17 cellular contexts compared by ENCODE assay signal in genomic region chr10:75663947-75664664, GRCh38.
DNase-seq lines count a peak whose midpoint lies in the region; ATAC-seq and TF ChIP-seq lines count a peak whose summit lies in the region.
"Had no signal": no experiment of that assay in that cellular context is flagged by ENCODE, and none has a peak within 500 bp of the region (broad histone marks: within the 10 kb centered on the region; RNA-seq: fewer than 3 reads in every experiment).

No MANE protein-coding gene starts in this region.

- no peaks in the 10 kb centered on the region for H3K36me3 ChIP-seq in adrenal gland (replicated peaks in 1 of 2)
- no peaks in the 10 kb centered on the region for H3K36me3 ChIP-seq in fibroblast of lung (ENCODE audit: control insufficient read depth, insufficient read depth, low read length)
- no peaks in the 10 kb centered on the region for H3K36me3 ChIP-seq in lower lobe of right lung
- no peaks in the 10 kb centered on the region for H3K36me3 ChIP-seq in thyroid gland
- H3K36me3 ChIP-seq: BE2C, brain microvascular endothelial cell had no signal

- TF ChIP-seq POLR2A in adrenal gland (IDR thresholded peaks at IDR 0.05), result no peak
- TF ChIP-seq POLR2A in thyroid gland (IDR thresholded peaks at IDR 0.05), result no peak

- H4K20me1 ChIP-seq in fibroblast of lung (ENCODE audit: control insufficient read depth, extremely low read depth, insufficient read depth, low read length), result no peaks in the 10 kb centered on the region

- H3K27ac ChIP-seq in adrenal gland (peak overlapping the region in 3 of 5 donors; percentile 12 to 78 (median 62)), fibroblast of lung (ENCODE audit: insufficient read depth, low read length) (no peak overlapping the region), lower lobe of right lung (peak overlapping the region; percentile 15), thyroid gland (peak overlapping the region; percentile 40 to 76 (median 61))
- H3K27ac ChIP-seq: brain microvascular endothelial cell, SK-N-MC had no signal

- no peak overlapping the region for H2AFZ ChIP-seq in fibroblast of lung (ENCODE audit: low read length)

- H3K27me3 ChIP-seq in adrenal gland (no peaks in the 10 kb centered on the region), fibroblast of lung (ENCODE audit: control insufficient read depth, insufficient read depth, low read length) (peaks cover 2% of the 10 kb centered on the region), lower lobe of right lung (ENCODE audit: low read depth) (no peaks in the 10 kb centered on the region), thyroid gland (no peaks in the 10 kb centered on the region)
- H3K27me3 ChIP-seq: BE2C, brain microvascular endothelial cell had no signal

- H3K4me3 ChIP-seq in adrenal gland, result no peak overlapping the region
- H3K4me3 ChIP-seq in fibroblast of lung (replicated peaks in 1 of 4; ENCODE audit: control extremely low read depth in 1 of 4, insufficient read depth in 1 of 4, low read depth in 3 of 4, low read length in 4 of 4), result no peak overlapping the region
- H3K4me3 ChIP-seq in lower lobe of right lung, result no peak overlapping the region
- H3K4me3 ChIP-seq in thyroid gland (replicated peaks in 1 of 3), result no peak overlapping the region
- H3K4me3 ChIP-seq: SK-N-MC had no signal

- H3K9ac ChIP-seq in fibroblast of lung (ENCODE audit: insufficient read depth, low read length), result no peak overlapping the region

- no peak overlapping the region for H3K4me2 ChIP-seq in fibroblast of lung (ENCODE audit: extremely low read depth, insufficient read depth, low read length)

- H3K79me2 ChIP-seq in fibroblast of lung (ENCODE audit: control insufficient read depth, insufficient read depth, low read length), result no peaks in the 10 kb centered on the region

- H3K4me1 ChIP-seq in adrenal gland (replicated peaks in 1 of 2), result peaks cover 9 to 35% of the 10 kb centered on the region in 2 donors
- H3K4me1 ChIP-seq in fibroblast of lung (ENCODE audit: control insufficient read depth, extremely low read depth, insufficient read depth, low read length), result peaks cover 3% of the 10 kb centered on the region
- peaks cover 19% of the 10 kb centered on the region for H3K4me1 ChIP-seq in lower lobe of right lung
- H3K4me1 ChIP-seq in thyroid gland, result peaks cover 16 to 49% of the 10 kb centered on the region in 2 donors
- H3K4me1 ChIP-seq: BE2C had no signal

- whole genome bisulfite sequencing in adrenal gland, 4 donors, result 21 to 39% (median 37%) methylated on average over 3 of the region's 3 CpGs
- 16 to 23% methylated on average over 3 of the region's 3 CpGs for WGBS in thyroid gland, 2 donors

- ATAC-seq in lower lobe of right lung (peak; percentile 38 to 68), GM21737 (IDR thresholded peaks at IDR 0.05; ENCODE audit: unreplicated experiment) (no peak), GM18868 (IDR thresholded peaks at IDR 0.05; ENCODE audit: unreplicated experiment) (no peak)
- ATAC-seq: activated CD8-positive, alpha-beta T cell treated with anti-CD3 and anti-CD28 coated beads, Interleukin-2, amount 10 ng/mL, durations not matched to agents 7 days and 5 days; left colon; stimulated activated naive B cell treated with anti-CD40 and anti-IgM and Interleukin-4, amounts not matched to agents 10 μg/mL and 1 μg/mL and 100 μg/mL, for 72 hours had no signal

- H3K9me3 ChIP-seq in adrenal gland (replicated peaks in 1 of 3), result no peaks in the 10 kb centered on the region
- H3K9me3 ChIP-seq in fibroblast of lung (ENCODE audit: control insufficient read depth, insufficient read depth, low read depth, low read length), result no peaks in the 10 kb centered on the region
- H3K9me3 ChIP-seq in lower lobe of right lung, result no peaks in the 10 kb centered on the region
- no peaks in the 10 kb centered on the region for H3K9me3 ChIP-seq in thyroid gland
- H3K9me3 ChIP-seq: BE2C had no signal

- DNase-seq in adrenal gland, result peak in 5 of 7 donors; percentile 25 to 35 (median 31)
- DNase-seq in fibroblast of lung (ENCODE audit: low read depth in 2 of 2), result peak; percentile 43 to 49
- no peak for DNase-seq in lower lobe of right lung
- DNase-seq in thyroid gland, result peak; percentile 27 to 55
- no peak for DNase-seq in dermis blood vessel endothelial cell
- no peak for DNase-seq in ecto neural progenitor cell (ENCODE audit: low spot score)
- DNase-seq: activated CD8-positive, alpha-beta T cell treated with anti-CD3 and anti-CD28 coated beads, Interleukin-2, amount 10 ng/mL, durations not matched to agents 7 days and 5 days; activated effector memory CD4-positive, alpha-beta T cell treated with Interleukin-2 at 50 U/mL for 16 hours; BE2C; brain microvascular endothelial cell; left colon; NCI-H1092 treated with DMSO at 0.1 percent for 48 hours; NCI-H2171; stimulated activated naive B cell treated with anti-CD40 and anti-IgM and Interleukin-4, amounts not matched to agents 10 μg/mL and 1 μg/mL and 100 μg/mL, for 72 hours had no signal

- TF ChIP-seq CTCF in adrenal gland (IDR thresholded peaks at IDR 0.05), result no peak
- no peak for TF ChIP-seq CTCF in fibroblast of lung (conservative IDR thresholded peaks at IDR 0.05 in 1 of 2, IDR thresholded peaks at IDR 0.05 in 1 of 2; ENCODE audit: low read depth in 1 of 2, low read length in 2 of 2)
- TF ChIP-seq CTCF in lower lobe of right lung (IDR thresholded peaks at IDR 0.05), result no peak
- TF ChIP-seq CTCF in thyroid gland (IDR thresholded peaks at IDR 0.05), result no peak

- intact Hi-C loops in adrenal gland (cut with DNase I) (no loop called here), lower lobe of right lung (cut with DNase I) (no loop called here), thyroid gland (cut with DNase I) (no loop called here)

Comparison
In these comparisons a context has a peak if more than half of its experiments do, and no peak if none do; other contexts are left out.
1. DNase-seq: peak in adrenal gland (5 of 7), fibroblast of lung (2 of 2) and thyroid gland (2 of 2); none in lower lobe of right lung (single experiment), dermis blood vessel endothelial cell (single experiment) and ecto neural progenitor cell (single experiment).
2. ATAC-seq: peak in lower lobe of right lung (2 of 2); none in GM21737 (single experiment) and GM18868 (single experiment).